Comparison of ENCODE assay signal across 8 cellular contexts in genomic region chr15:46312133-46312740, GRCh38.
DNase-seq lines count a peak whose midpoint lies in the region; ATAC-seq, FAIRE-seq and TF ChIP-seq lines count a peak whose summit lies in the region.

No MANE protein-coding gene starts in this region.

- no peak overlapping the region for H3K4me3 Mint-ChIP-seq in activated T-cell treated with anti-CD3 and anti-CD28 coated beads, Interleukin-2, amount 50 U/mL, for 72 hours

- CTCF ChIA-PET in PC-3 (lab: Charles Lee) = no interaction called here

- no peaks in the 10 kb centered on the region for H3K9me3 Mint-ChIP-seq in activated T-cell treated with anti-CD3 and anti-CD28 coated beads, Interleukin-2, amount 50 U/mL, for 72 hours

- no peak for FAIRE-seq in urothelium cell line (lab: Jason Lieb, UNC)

- H3K4me3 ChIP-seq in Jurkat, Clone E6-1 (ENCODE audit: low read length) = no peak overlapping the region
- H3K4me3 ChIP-seq in PC-3 (ENCODE audit: low read length) = no peak overlapping the region

- no peaks in the 10 kb centered on the region for H3K4me1 Mint-ChIP-seq in activated T-cell treated with anti-CD3 and anti-CD28 coated beads, Interleukin-2, amount 50 U/mL, for 72 hours (ENCODE audit: low read depth)

- DNase-seq in EL (peak; percentile 36), PC-3 (peak; percentile 81), foreskin melanocyte (peak; percentile 35), occipital lobe (lab: John Stamatoyannopoulos, UW) (peak; percentile 71), urothelium cell line (ENCODE audit: low spot score) (peak; percentile 46)
- peak; percentile 65 for DNase-seq in Jurkat, Clone E6-1 (ENCODE audit: low read depth, low spot score)
- DNase-seq in activated T-cell treated with anti-CD3 and anti-CD28 coated beads, Interleukin-2, amount 50 U/mL, for 72 hours = peak; percentile 55 to 63

- H3K27ac ChIP-seq in PC-3 (ENCODE audit: low read length) = no peak overlapping the region

- H3K27me3 Mint-ChIP-seq in activated T-cell treated with anti-CD3 and anti-CD28 coated beads, Interleukin-2, amount 50 U/mL, for 72 hours (ENCODE audit: low read depth) = peaks cover 7% of the 10 kb centered on the region

- H3K27ac Mint-ChIP-seq in activated T-cell treated with anti-CD3 and anti-CD28 coated beads, Interleukin-2, amount 50 U/mL, for 72 hours = no peak overlapping the region

- TF ChIP-seq CTCF in PC-3 (conservative IDR thresholded peaks at IDR 0.05; ENCODE audit: low read depth, low read length) = peak; percentile 85

- no TSS peak for BruUV-seq in PC-3 (replicated peaks; lab: Mats Ljungman, UMichigan)

- no peak overlapping the region for H3K4me2 ChIP-seq in PC-3 (ENCODE audit: low read length)

- no peaks in the 10 kb centered on the region for H4K20me1 ChIP-seq in PC-3 (ENCODE audit: low read length)

- H3K9me2 ChIP-seq in PC-3 (replicated peaks; ENCODE audit: low read length) = no peaks in the 10 kb centered on the region

- no peak overlapping the region for H3K9ac ChIP-seq in PC-3 (ENCODE audit: low read length)

- H3K36me3 Mint-ChIP-seq in activated T-cell treated with anti-CD3 and anti-CD28 coated beads, Interleukin-2, amount 50 U/mL, for 72 hours (ENCODE audit: insufficient read depth in 2 of 2) = no peaks in the 10 kb centered on the region

- H3K79me2 ChIP-seq in PC-3 (ENCODE audit: low read length) = no peaks in the 10 kb centered on the region

- H3K36me3 ChIP-seq in PC-3 (ENCODE audit: low read depth, low read length) = no peaks in the 10 kb centered on the region

- no peaks in the 10 kb centered on the region for H3K27me3 ChIP-seq in PC-3 (ENCODE audit: low read length)

- no peak overlapping the region for H2AFZ ChIP-seq in PC-3 (ENCODE audit: low read length)

- H3K9me3 ChIP-seq in PC-3 (ENCODE audit: low read length) = no peaks in the 10 kb centered on the region

- POLR2A ChIA-PET in PC-3 (lab: Charles Lee; ENCODE audit: unreplicated experiment) = no interaction called here

- no peaks in the 10 kb centered on the region for H3K4me1 ChIP-seq in PC-3 (ENCODE audit: insufficient read depth, low read length)

- no peaks in the 10 kb centered on the region for H3F3A ChIP-seq in PC-3 (ENCODE audit: low read length, unreplicated experiment)

- intact Hi-C loops in PC-3 (cut with micrococcal nuclease) = loop anchor here (1.0 kb wide), 1 partner anchor 190 kb away; no protein-coding TSS in a partner anchor

- peak; percentile 94 for ATAC-seq in GM21717 (IDR thresholded peaks at IDR 0.05; ENCODE audit: unreplicated experiment)
- ATAC-seq in PC-3 = peak; percentile 92
- peak; percentile 57 to 59 for ATAC-seq in activated T-cell treated with anti-CD3 and anti-CD28 coated beads, Interleukin-2, amount 50 U/mL, for 72 hours (replicated peaks in 1 of 2)
